In genomic region chr11:110090466-110091026, GRCh38 we compare ENCODE assay signal across 22 cellular contexts.
"Had no signal": no experiment of that assay in that cellular context is flagged by ENCODE, and none has a peak within 500 bp of the region (broad histone marks: within the 10 kb centered on the region; RNA-seq: fewer than 3 reads in every experiment).

No MANE protein-coding gene starts in this region.

- H3K4me3 Mint-ChIP-seq: activated CD4-positive, alpha-beta memory T cell treated with anti-CD3 and anti-CD28 coated beads, Interleukin-2, amount 10 ng/mL, durations not matched to agents 7 days and 5 days; activated CD8-positive, alpha-beta memory T cell treated with anti-CD3 and anti-CD28 coated beads, Interleukin-2, amount 10 ng/mL, durations not matched to agents 7 days and 5 days; activated naive CD4-positive, alpha-beta T cell treated with anti-CD3 and anti-CD28 coated beads, Interleukin-2, amount 10 ng/mL, durations not matched to agents 7 days and 5 days; natural killer cell; WTC11 had no signal

- H3K4me1 ChIP-seq: breast epithelium, upper lobe of right lung had no signal

- H3K36me3 Mint-ChIP-seq: natural killer cell, WTC11 had no signal

- H3K36me3 ChIP-seq: breast epithelium, gastroesophageal sphincter, left ventricle myocardium inferior, right lobe of liver, stomach, thyroid gland, upper lobe of right lung had no signal

- H2AFZ ChIP-seq: hepatocyte had no signal

- H3K4me3 ChIP-seq: breast epithelium, gastroesophageal sphincter, hepatocyte, left ventricle myocardium inferior, lung, right lobe of liver, stomach, thyroid gland, upper lobe of right lung had no signal

- H3K9me3 Mint-ChIP-seq: activated CD4-positive, alpha-beta memory T cell treated with anti-CD3 and anti-CD28 coated beads, Interleukin-2, amount 10 ng/mL, durations not matched to agents 7 days and 5 days; activated naive CD4-positive, alpha-beta T cell treated with anti-CD3 and anti-CD28 coated beads, Interleukin-2, amount 10 ng/mL, durations not matched to agents 7 days and 5 days; natural killer cell; WTC11 had no signal

- H3K4me2 ChIP-seq: hepatocyte had no signal

- ATAC-seq: activated CD8-positive, alpha-beta memory T cell treated with anti-CD3 and anti-CD28 coated beads, Interleukin-2, amount 10 ng/mL, durations not matched to agents 7 days and 5 days; gastroesophageal sphincter; natural killer cell; right lobe of liver; upper lobe of right lung; WTC11 had no signal

- FAIRE-seq: endothelial cell of umbilical vein had no signal

- H3K9me3 ChIP-seq: breast epithelium, gastroesophageal sphincter, left ventricle myocardium inferior, right lobe of liver, stomach, thyroid gland, upper lobe of right lung had no signal

- H3K27ac Mint-ChIP-seq: activated CD4-positive, alpha-beta memory T cell treated with anti-CD3 and anti-CD28 coated beads, Interleukin-2, amount 10 ng/mL, durations not matched to agents 7 days and 5 days; activated CD8-positive, alpha-beta memory T cell treated with anti-CD3 and anti-CD28 coated beads, Interleukin-2, amount 10 ng/mL, durations not matched to agents 7 days and 5 days; activated naive CD4-positive, alpha-beta T cell treated with anti-CD3 and anti-CD28 coated beads, Interleukin-2, amount 10 ng/mL, durations not matched to agents 7 days and 5 days; natural killer cell; WTC11 had no signal

- H3K27me3 ChIP-seq: breast epithelium, gastroesophageal sphincter, hepatocyte, right lobe of liver, stomach, thyroid gland, upper lobe of right lung had no signal

- H3K27ac ChIP-seq: breast epithelium, gastroesophageal sphincter, hepatocyte, left ventricle myocardium inferior, right lobe of liver, stomach, thyroid gland, upper lobe of right lung had no signal

- DNase-seq: activated CD4-positive, alpha-beta memory T cell treated with anti-CD3 and anti-CD28 coated beads, Interleukin-2, amount 10 ng/mL, durations not matched to agents 7 days and 5 days; activated CD4-positive, alpha-beta T cell treated with anti-CD3 and anti-CD28 coated beads for 48 hours; activated CD8-positive, alpha-beta memory T cell treated with anti-CD3 and anti-CD28 coated beads, Interleukin-2, amount 10 ng/mL, durations not matched to agents 7 days and 5 days; activated effector memory CD4-positive, alpha-beta T cell treated with anti-CD3 and anti-CD28 coated beads, Interleukin-2, amount 50 U/mL, for 16 hours; activated naive CD4-positive, alpha-beta T cell treated with anti-CD3 and anti-CD28 coated beads, Interleukin-2, amount 10 ng/mL, durations not matched to agents 7 days and 5 days; amygdala; central memory CD4-positive, alpha-beta T cell; islet precursor cell; left ventricle myocardium inferior; mesendoderm; natural killer cell; right lobe of liver; stimulated activated CD4-positive, alpha-beta T cell treated with anti-CD3 and anti-CD28 coated beads, Interleukin-2, amount 100 ng/mL, for 48 hours; stomach; thyroid gland; upper lobe of right lung had no signal
